In genomic region chr17:71632328-71632727, GRCh38 we compare ENCODE assay signal across 12 cellular contexts.
DNase-seq lines count a peak whose midpoint lies in the region; ATAC-seq and TF ChIP-seq lines count a peak whose summit lies in the region.
"Had no signal": no experiment of that assay in that cellular context is flagged by ENCODE, and none has a peak within 500 bp of the region (broad histone marks: within the 10 kb centered on the region; RNA-seq: fewer than 3 reads in every experiment).

No MANE protein-coding gene starts in this region.

- no peaks in the 10 kb centered on the region for H3K27me3 ChIP-seq in left lung

- no peaks in the 10 kb centered on the region for H3K9me3 ChIP-seq in left lung

- DNase-seq in DMS 273 treated with DMSO at 0.1 percent for 48 hours (lab: John Stamatoyannopoulos, UW) = peak; percentile 47
- peak; percentile 89 for DNase-seq in NCI-H1436 (lab: John Stamatoyannopoulos, UW)
- DNase-seq in left lung = no peak
- no peak for DNase-seq in posterior vena cava (ENCODE audit: low spot score)
- no peak for DNase-seq in hippocampal formation (lab: John Stamatoyannopoulos, UW)
- DNase-seq in NCI-H446 (lab: John Stamatoyannopoulos, UW) = no peak
- DNase-seq: activated T-cell treated with anti-CD3 and anti-CD28 coated beads, Interleukin-2, amount 50 U/mL, for 48 hours; hypothalamus; stimulated activated naive B cell treated with anti-CD40 and anti-IgM and Interleukin-4, amounts not matched to agents 10 μg/mL and 1 μg/mL and 100 μg/mL, for 72 hours had no signal

- no peaks in the 10 kb centered on the region for H3K4me1 ChIP-seq in left lung

- H3K27ac ChIP-seq in left lung = no peak overlapping the region
- H3K27ac ChIP-seq: C4-2B had no signal

- ATAC-seq in SK-N-SH treated with all-trans-retinoic acid at 6 μM for 48 hours (peak; percentile 56), left lung (peak; percentile 69), GM18502 (IDR thresholded peaks at IDR 0.05; ENCODE audit: poor library complexity, unreplicated experiment) (no peak)
- ATAC-seq: stimulated activated naive B cell treated with anti-CD40 and anti-IgM and Interleukin-4, amounts not matched to agents 10 μg/mL and 1 μg/mL and 100 μg/mL, for 72 hours had no signal

- intact Hi-C loops in left lung (cut with DNase I) = no loop called here
- intact Hi-C loops in posterior vena cava (cut with DNase I) = no loop called here

- TF ChIP-seq CTCF in left lung (IDR thresholded peaks at IDR 0.05) = no peak

- no peak overlapping the region for H3K4me3 ChIP-seq in left lung

- H3K36me3 ChIP-seq in left lung = no peaks in the 10 kb centered on the region

TF ChIP-seq in SK-N-SH treated with all-trans-retinoic acid at 6 μM for 48 hours, 23 proteins besides CTCF, POLR2A, EP300 and RAD21:
- TF ChIP-seq SNAI2 (CRISPR knock-in tag; IDR thresholded peaks at IDR 0.05) (peak; percentile 94), GLIS3 (CRISPR knock-in tag; IDR thresholded peaks at IDR 0.05) (0 out of 2 replicates have a peak, but pooled peaks have one; percentile 60), ISL1 (CRISPR knock-in tag; IDR thresholded peaks at IDR 0.05) (peak; percentile 99), PATZ1 (CRISPR knock-in tag; IDR thresholded peaks at IDR 0.05; ENCODE audit: borderline replicate concordance) (peak; percentile 90), ZC3H10 (CRISPR knock-in tag; IDR thresholded peaks at IDR 0.05) (peak; percentile 6; the same call in 1 of the 2 replicates), BACH2 (CRISPR knock-in tag; IDR thresholded peaks at IDR 0.05; ENCODE audit: borderline replicate concordance) (no peak), TSHZ2 (CRISPR knock-in tag; IDR thresholded peaks at IDR 0.05) (peak; percentile 82), RARB (CRISPR knock-in tag; IDR thresholded peaks at IDR 0.05) (no peak), ZNF8 (CRISPR knock-in tag; IDR thresholded peaks at IDR 0.05) (no peak), ZFP30 (CRISPR knock-in tag; IDR thresholded peaks at IDR 0.05) (no peak), POU6F1 (CRISPR knock-in tag; IDR thresholded peaks at IDR 0.05; ENCODE audit: borderline replicate concordance, low read depth) (peak; percentile 95), TOX (CRISPR knock-in tag; IDR thresholded peaks at IDR 0.05; ENCODE audit: borderline replicate concordance) (peak; percentile 82; the same call in 1 of the 2 replicates), ZFP3 (CRISPR knock-in tag; IDR thresholded peaks at IDR 0.05) (peak; percentile 67; the same call in 1 of the 2 replicates), ESRRG (CRISPR knock-in tag; IDR thresholded peaks at IDR 0.05) (peak; percentile 95), TCF4 (CRISPR knock-in tag; IDR thresholded peaks at IDR 0.05; ENCODE audit: borderline replicate concordance) (peak; percentile 30; the same call in 1 of the 2 replicates), CSRNP3 (CRISPR knock-in tag; IDR thresholded peaks at IDR 0.05) (peak; percentile 92; the same call in 1 of the 2 replicates), CREB5 (CRISPR knock-in tag; IDR thresholded peaks at IDR 0.05; ENCODE audit: low read depth) (peak; percentile 97), ARNTL (CRISPR knock-in tag; IDR thresholded peaks at IDR 0.05; ENCODE audit: borderline replicate concordance, low read depth) (no peak), CSDC2 (CRISPR knock-in tag; IDR thresholded peaks at IDR 0.05) (0 out of 2 replicates have a peak, but pooled peaks have one; percentile 61)

Comparison
In these comparisons a context has a peak if more than half of its experiments do, and no peak if none do; other contexts are left out.
1. DNase-seq: peak in DMS 273 treated with DMSO at 0.1 percent for 48 hours (single experiment) and NCI-H1436 (single experiment); none in left lung (0 of 2), posterior vena cava (single experiment), hippocampal formation (0 of 2) and NCI-H446 (0 of 2).